1 cellular context compared by ENCODE assay signal in genomic region chr17:13420294-13421277, GRCh38.
TF ChIP-seq lines count a peak whose summit lies in the region.

No MANE protein-coding gene starts in this region.

TF ChIP-seq in HepG2, 621 proteins besides CTCF, POLR2A, EP300 and RAD21 (continued from another document and continues in another):
- TF ChIP-seq ZNF280D (CRISPR knock-in tag; IDR thresholded peaks at IDR 0.05) (0 out of 2 replicates have a peak, but pooled peaks have one; percentile 22), DR1 (CRISPR knock-in tag; IDR thresholded peaks at IDR 0.05) (no peak), MXD4 (CRISPR knock-in tag; IDR thresholded peaks at IDR 0.05) (no peak), PAF1 (CRISPR knock-in tag; IDR thresholded peaks at IDR 0.05) (no peak), ZNF354B (CRISPR knock-in tag; IDR thresholded peaks at IDR 0.05) (no peak), ZNF549 (CRISPR knock-in tag; IDR thresholded peaks at IDR 0.05) (no peak), ELF3 (CRISPR knock-in tag; IDR thresholded peaks at IDR 0.05) (peak; percentile 88; the same call in 1 of the 2 replicates), GZF1 (CRISPR knock-in tag; IDR thresholded peaks at IDR 0.05) (no peak), ZMAT3 (CRISPR knock-in tag; conservative IDR thresholded peaks at IDR 0.05) (no peak), NFYB (CRISPR knock-in tag; IDR thresholded peaks at IDR 0.05) (no peak), ZNF180 (CRISPR knock-in tag; IDR thresholded peaks at IDR 0.05; ENCODE audit: borderline replicate concordance, low read depth) (no peak), RFXANK (CRISPR knock-in tag; IDR thresholded peaks at IDR 0.05) (no peak), ZNF646 (CRISPR knock-in tag; IDR thresholded peaks at IDR 0.05) (peak; percentile 58; the same call in 1 of the 2 replicates), CSRNP1 (CRISPR knock-in tag; IDR thresholded peaks at IDR 0.05) (no peak; the same call in 1 of the 2 replicates), TMF1 (CRISPR knock-in tag; IDR thresholded peaks at IDR 0.05; ENCODE audit: low read depth) (no peak), AHR (CRISPR knock-in tag; IDR thresholded peaks at IDR 0.05) (no peak), ZNF468 (CRISPR knock-in tag; IDR thresholded peaks at IDR 0.05) (no peak), BCLAF1 (IDR thresholded peaks at IDR 0.05) (no peak), HDAC6 (IDR thresholded peaks at IDR 0.05; ENCODE audit: low read depth, low read length) (no peak), ZNF224 (CRISPR knock-in tag; IDR thresholded peaks at IDR 0.05) (no peak), ZC3H13 (CRISPR knock-in tag; IDR thresholded peaks at IDR 0.05) (no peak), HNRNPH1 (optimal IDR thresholded peaks at IDR 0.05; ENCODE audit: low read depth, low read length) (no peak), MEF2D (CRISPR knock-in tag; IDR thresholded peaks at IDR 0.05) (peak; percentile 55; the same call in 1 of the 2 replicates), NPAS2 (CRISPR knock-in tag; IDR thresholded peaks at IDR 0.05; ENCODE audit: borderline replicate concordance) (no peak), ZNF83 (CRISPR knock-in tag; IDR thresholded peaks at IDR 0.05; ENCODE audit: borderline replicate concordance) (no peak), ZNF275 (CRISPR knock-in tag; IDR thresholded peaks at IDR 0.05; ENCODE audit: borderline replicate concordance) (no peak), TARDBP (CRISPR knock-in tag; IDR thresholded peaks at IDR 0.05) (peak; percentile 63), KLF15 (CRISPR knock-in tag; IDR thresholded peaks at IDR 0.05; ENCODE audit: borderline replicate concordance) (no peak), BORCS8-MEF2B (CRISPR knock-in tag; IDR thresholded peaks at IDR 0.05) (no peak), GPBP1L1 (CRISPR knock-in tag; IDR thresholded peaks at IDR 0.05) (no peak), ZNF547 (CRISPR knock-in tag; IDR thresholded peaks at IDR 0.05) (no peak), IKZF4 (CRISPR knock-in tag; IDR thresholded peaks at IDR 0.05; ENCODE audit: borderline replicate concordance, low read depth, not compliant biosample characterization) (no peak), NAIF1 (CRISPR knock-in tag; IDR thresholded peaks at IDR 0.05; ENCODE audit: borderline replicate concordance) (peak; percentile 55; the same call in 1 of the 2 replicates), ZNF512 (CRISPR knock-in tag; IDR thresholded peaks at IDR 0.05) (no peak), ZNF75D (CRISPR knock-in tag; IDR thresholded peaks at IDR 0.05; ENCODE audit: borderline replicate concordance) (no peak), ZNF343 (CRISPR knock-in tag; IDR thresholded peaks at IDR 0.05) (no peak), ZNF10 (CRISPR knock-in tag; IDR thresholded peaks at IDR 0.05; ENCODE audit: borderline replicate concordance, low read depth) (no peak), STAT5B (CRISPR knock-in tag; IDR thresholded peaks at IDR 0.05) (no peak), FIP1L1 (IDR thresholded peaks at IDR 0.05; ENCODE audit: borderline replicate concordance, insufficient read depth, low read depth, low read length) (no peak), TBX3 (IDR thresholded peaks at IDR 0.05; ENCODE audit: borderline replicate concordance) (0 out of 2 replicates have a peak, but pooled peaks have one; percentile 53), RCOR2 (CRISPR knock-in tag; IDR thresholded peaks at IDR 0.05) (peak; percentile 96), MAZ (IDR thresholded peaks at IDR 0.05; ENCODE audit: borderline replicate concordance, low read depth, low read length) (no peak), MAZ (CRISPR knock-in tag; IDR thresholded peaks at IDR 0.05; ENCODE audit: low read depth) (no peak), CHD2 (IDR thresholded peaks at IDR 0.05; ENCODE audit: low read depth, low read length) (no peak), HNF4G (IDR thresholded peaks at IDR 0.05; ENCODE audit: borderline replicate concordance, low read depth, low read length) (0 out of 2 replicates have a peak, but pooled peaks have one; percentile 10), HNF4G (CRISPR knock-in tag; IDR thresholded peaks at IDR 0.05; ENCODE audit: borderline replicate concordance, low read depth) (no peak), XRCC5 (optimal IDR thresholded peaks at IDR 0.05; ENCODE audit: low read length) (no peak), SOX13 (IDR thresholded peaks at IDR 0.05) (peak; percentile 64; the same call in 1 of the 2 replicates), SOX13 (CRISPR knock-in tag; conservative IDR thresholded peaks at IDR 0.05 in 1 of 2, IDR thresholded peaks at IDR 0.05 in 1 of 2) (peak in 1 of 2 experiments; percentile 91; a peak in 2 of 4 replicates), ARNT2 (CRISPR knock-in tag; IDR thresholded peaks at IDR 0.05; ENCODE audit: low read depth) (peak; percentile 36; the same call in 1 of the 2 replicates), FOXC1 (CRISPR knock-in tag; IDR thresholded peaks at IDR 0.05; ENCODE audit: borderline replicate concordance) (no peak), ZNF121 (CRISPR knock-in tag; IDR thresholded peaks at IDR 0.05) (0 out of 2 replicates have a peak, but pooled peaks have one; percentile 67), ZNF878 (CRISPR knock-in tag; IDR thresholded peaks at IDR 0.05) (peak; percentile 55; the same call in 1 of the 2 replicates), ZNF232 (CRISPR knock-in tag; IDR thresholded peaks at IDR 0.05; ENCODE audit: borderline replicate concordance) (no peak)
